ENCODE assay signal across 23 cellular contexts in the genomic region with DNA sequence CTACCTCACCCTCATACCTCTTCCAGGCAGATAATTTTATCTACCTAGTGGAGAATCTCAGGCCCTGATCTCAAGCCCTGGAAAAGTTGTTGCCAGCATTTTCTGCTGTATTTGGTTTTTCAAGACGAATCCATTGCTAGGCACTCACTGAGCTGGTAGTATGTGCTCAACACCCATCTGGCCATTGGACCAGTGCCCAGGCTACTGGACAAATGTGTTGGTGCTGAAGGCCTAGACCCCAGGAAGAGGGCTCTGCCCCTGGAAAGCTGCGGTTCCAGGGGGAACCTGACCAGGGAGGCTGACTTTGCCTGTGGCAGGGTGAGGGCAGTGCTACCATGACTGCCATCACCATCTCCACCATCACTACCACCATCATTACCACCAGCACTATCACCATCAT.
"Had no signal": no experiment of that assay in that cellular context is flagged by ENCODE, and none has a peak within 500 bp of the region (broad histone marks: within the 10 kb centered on the region; RNA-seq: fewer than 3 reads in every experiment).

No MANE protein-coding gene starts in this region.

- H3K36me3 ChIP-seq: esophagus squamous epithelium, gastroesophageal sphincter, left ventricle myocardium inferior, lower lobe of right lung, neutrophil, stomach, thyroid gland, upper lobe of left lung, vagina had no signal

- H3K4me3 Mint-ChIP-seq: effector memory CD8-positive, alpha-beta T cell; memory B cell; mesothelial cell of epicardium; nephron progenitor cell; stimulated activated naive B cell treated with anti-CD40 and anti-IgM and Interleukin-4, amounts not matched to agents 10 μg/mL and 1 μg/mL and 100 μg/mL, for 72 hours had no signal

- H3K9me3 Mint-ChIP-seq: nephron progenitor cell had no signal

- ATAC-seq: effector memory CD8-positive, alpha-beta T cell; gastroesophageal sphincter; left cardiac atrium; lower lobe of right lung; psoas muscle; sciatic nerve; stimulated activated naive B cell treated with anti-CD40 and anti-IgM and Interleukin-4, amounts not matched to agents 10 μg/mL and 1 μg/mL and 100 μg/mL, for 72 hours had no signal

- H3K27ac ChIP-seq: esophagus squamous epithelium, left ventricle myocardium inferior, lower lobe of right lung, neutrophil, psoas muscle, thyroid gland, upper lobe of left lung, vagina had no signal

- H3K36me3 Mint-ChIP-seq: memory B cell; mesothelial cell of epicardium; stimulated activated naive B cell treated with anti-CD40 and anti-IgM and Interleukin-4, amounts not matched to agents 10 μg/mL and 1 μg/mL and 100 μg/mL, for 72 hours had no signal

- H3K9me3 ChIP-seq: esophagus squamous epithelium, gastroesophageal sphincter, left ventricle myocardium inferior, lower lobe of right lung, neutrophil, psoas muscle, stomach, thyroid gland, upper lobe of left lung, vagina had no signal

- H3K27me3 ChIP-seq: gastroesophageal sphincter, thyroid gland, vagina had no signal

- H3K4me1 Mint-ChIP-seq: memory B cell; stimulated activated naive B cell treated with anti-CD40 and anti-IgM and Interleukin-4, amounts not matched to agents 10 μg/mL and 1 μg/mL and 100 μg/mL, for 72 hours had no signal

- H3K4me3 ChIP-seq: esophagus squamous epithelium, gastroesophageal sphincter, left ventricle myocardium inferior, lower lobe of right lung, psoas muscle, stomach, thyroid gland, upper lobe of left lung, vagina had no signal

- H3K27ac Mint-ChIP-seq: effector memory CD8-positive, alpha-beta T cell; memory B cell; mesothelial cell of epicardium; nephron progenitor cell; stimulated activated naive B cell treated with anti-CD40 and anti-IgM and Interleukin-4, amounts not matched to agents 10 μg/mL and 1 μg/mL and 100 μg/mL, for 72 hours had no signal

- DNase-seq: effector memory CD8-positive, alpha-beta T cell; esophagus squamous epithelium; foreskin fibroblast; glutamatergic neuron; islet precursor cell; left cardiac atrium; left ventricle myocardium inferior; lower lobe of right lung; nephron progenitor cell; psoas muscle; retina; stimulated activated CD4-positive, alpha-beta T cell treated with anti-CD3 and anti-CD28 coated beads, Interleukin-2, amount 100 ng/mL, for 24 hours; stimulated activated CD4-positive, alpha-beta T cell treated with anti-CD3 and anti-CD28 coated beads, Interleukin-4, amount 100 ng/mL, for 4 hours; stimulated activated naive B cell treated with anti-CD40 and anti-IgM and Interleukin-4, amounts not matched to agents 10 μg/mL and 1 μg/mL and 100 μg/mL, for 72 hours; stomach; thyroid gland; upper lobe of left lung had no signal
